In genomic region chr10:4755286-4756009, GRCh38 we compare ENCODE assay signal across 20 cellular contexts.
"Had no signal": no experiment of that assay in that cellular context is flagged by ENCODE, and none has a peak within 500 bp of the region (broad histone marks: within the 10 kb centered on the region; RNA-seq: fewer than 3 reads in every experiment).

No MANE protein-coding gene starts in this region.

- DNase-seq: activated gamma-delta T cell treated with Interleukin-2 at 50 U/mL for 16 hours; activated T-cell treated with anti-CD3 and anti-CD28 coated beads, Interleukin-2, amount 50 U/mL, for 1 hour; adrenal gland; colonic mucosa; dorsolateral prefrontal cortex; effector memory CD8-positive, alpha-beta T cell; heart left ventricle; left colon; midbrain; natural killer cell; sigmoid colon; spleen; stimulated activated CD4-positive, alpha-beta T cell treated with anti-CD3 and anti-CD28 coated beads, Interleukin-4, amount 100 ng/mL, for 1 hour; stimulated activated naive CD4-positive, alpha-beta T cell; T-helper 9 cell; upper lobe of left lung had no signal

- ATAC-seq: effector memory CD8-positive, alpha-beta T cell; heart left ventricle; left colon; natural killer cell; WTC11 had no signal

- H3K4me3 Mint-ChIP-seq: activated naive CD4-positive, alpha-beta T cell treated with anti-CD3 and anti-CD28 coated beads, Interleukin-2, amount 50 U/mL, for 24 hours; effector memory CD8-positive, alpha-beta T cell; natural killer cell; WTC11 had no signal

- H3K9me3 Mint-ChIP-seq: activated naive CD4-positive, alpha-beta T cell treated with anti-CD3 and anti-CD28 coated beads, Interleukin-2, amount 50 U/mL, for 24 hours; effector memory CD8-positive, alpha-beta T cell; natural killer cell; WTC11 had no signal

- H3K4me1 Mint-ChIP-seq: activated naive CD4-positive, alpha-beta T cell treated with anti-CD3 and anti-CD28 coated beads, Interleukin-2, amount 50 U/mL, for 24 hours; natural killer cell; WTC11 had no signal

- FAIRE-seq: astrocyte, islet of Langerhans had no signal

- H3K27ac Mint-ChIP-seq: activated naive CD4-positive, alpha-beta T cell treated with anti-CD3 and anti-CD28 coated beads, Interleukin-2, amount 50 U/mL, for 24 hours; effector memory CD8-positive, alpha-beta T cell; natural killer cell; WTC11 had no signal

- H3K36me3 Mint-ChIP-seq: activated naive CD4-positive, alpha-beta T cell treated with anti-CD3 and anti-CD28 coated beads, Interleukin-2, amount 50 U/mL, for 24 hours; natural killer cell; WTC11 had no signal
